In genomic region chr1:166271151-166271538, GRCh38 we compare ENCODE assay signal across 36 cellular contexts.
"Had no signal": no experiment of that assay in that cellular context is flagged by ENCODE, and none has a peak within 500 bp of the region (broad histone marks: within the 10 kb centered on the region; RNA-seq: fewer than 3 reads in every experiment).

No MANE protein-coding gene starts in this region.

- H3K27ac ChIP-seq: KMS-11 had no signal

- H3K4me2 ChIP-seq: KMS-11 had no signal

- H3K36me3 ChIP-seq: MG63 had no signal

- DNase-seq: Karpas-422, Kasumi-1, KG1, MG63, MM.1S, MV-4-11, NCI-H1048, NCI-H1092, NCI-H1092 treated with DMSO at 0.1 percent for 48 hours, NCI-H1105, NCI-H1105 treated with DMSO at 0.1 percent for 48 hours, NCI-H1417, NCI-H1417 treated with DMSO at 0.1 percent for 48 hours, NCI-H1436, NCI-H1436 treated with DMSO at 0.1 percent for 48 hours, NCI-H146, NCI-H1694, NCI-H1694 treated with DMSO at 0.1 percent for 48 hours, NCI-H187, NCI-H187 treated with DMSO at 0.1 percent for 48 hours, NCI-H1930, NCI-H2029, NCI-H2029 treated with DMSO at 0.1 percent for 48 hours, NCI-H2081, NCI-H2081 treated with DMSO at 0.1 percent for 48 hours, NCI-H2107, NCI-H2171, NCI-H2171 treated with DMSO at 0.1 percent for 48 hours, NCI-H2227 treated with DMSO at 0.1 percent for 48 hours, NCI-H226, NCI-H345, NCI-H446, NCI-H446 treated with DMSO at 0.1 percent for 48 hours, NCI-H510A, NCI-H510A treated with DMSO at 0.1 percent for 48 hours had no signal

- H3K27me3 ChIP-seq: MG63 had no signal

- H3K9ac ChIP-seq: KMS-11 had no signal

- H3K9me3 ChIP-seq: MG63 had no signal

- H3K4me3 ChIP-seq: MG63 had no signal
